8 cellular contexts compared by ENCODE assay signal in genomic region chr14:75249251-75249957, GRCh38. TPM values are rescaled to one million over a fixed set of nuclear protein-coding genes. Genes with fewer than 3 reads are reported as not detected.
DNase-seq lines count a peak whose midpoint lies in the region; ATAC-seq and TF ChIP-seq lines count a peak whose summit lies in the region.

No MANE protein-coding gene starts in this region.

- peaks cover 4% of the 10 kb centered on the region for H3K27me3 Mint-ChIP-seq in activated CD8-positive, alpha-beta T cell treated with anti-CD3 and anti-CD28 coated beads for 36 hours

- ATAC-seq in GM18517 (IDR thresholded peaks at IDR 0.05; ENCODE audit: unreplicated experiment) (peak; percentile 87), HG02642 (IDR thresholded peaks at IDR 0.05; ENCODE audit: poor library complexity, unreplicated experiment) (peak; percentile 88)
- peak; percentile 79 for ATAC-seq in activated CD8-positive, alpha-beta T cell treated with anti-CD3 and anti-CD28 coated beads for 36 hours

- POLR2A ChIA-PET in activated CD8-positive, alpha-beta T cell treated with anti-CD3 and anti-CD28 coated beads for 36 hours (lab: Charles Lee), result interaction anchor here (0.6 to 3.9 kb wide), 8 partner anchors 9 to 74 kb away, joined by 3 to 17 read pairs (median 4); no protein-coding TSS in a partner anchor

- H3K36me3 Mint-ChIP-seq in activated CD8-positive, alpha-beta T cell treated with anti-CD3 and anti-CD28 coated beads for 36 hours (ENCODE audit: low read depth), result no peaks in the 10 kb centered on the region

- peaks cover 57% of the 10 kb centered on the region for H3K4me1 Mint-ChIP-seq in activated CD8-positive, alpha-beta T cell treated with anti-CD3 and anti-CD28 coated beads for 36 hours (ENCODE audit: low read depth)

- H3K27ac Mint-ChIP-seq in activated CD8-positive, alpha-beta T cell treated with anti-CD3 and anti-CD28 coated beads for 36 hours, result peak overlapping the region; percentile 88

- DNase-seq in NCI-H2029 treated with DMSO at 0.1 percent for 48 hours (lab: John Stamatoyannopoulos, UW) (peak; percentile 42), islet precursor cell (peak; percentile 63), cortex of kidney (lab: John Stamatoyannopoulos, UW) (no peak), NOMO-1 (lab: John Stamatoyannopoulos, UW; ENCODE audit: unreplicated experiment in 2 of 2) (no peak)
- peak; percentile 96 for DNase-seq in activated CD8-positive, alpha-beta T cell treated with anti-CD3 and anti-CD28 coated beads for 36 hours
- DNase-seq in stimulated activated CD8-positive, alpha-beta memory T cell treated with anti-CD3 and anti-CD28 coated beads, Interleukin-7, amount 100 ng/mL, for 4 hours (ENCODE audit: low read depth in 2 of 2), result peak; percentile 74 to 82

- intact Hi-C loops in activated CD8-positive, alpha-beta T cell treated with anti-CD3 and anti-CD28 coated beads for 36 hours (cut with micrococcal nuclease), result loop anchor here (5.0 kb wide), 2 partner anchors 33 to 122 kb away; partner anchors contain the start of gene NEK9

- no peak for TF ChIP-seq CTCF in activated CD8-positive, alpha-beta T cell treated with anti-CD3 and anti-CD28 coated beads for 36 hours (IDR thresholded peaks at IDR 0.05)

- H3K4me3 Mint-ChIP-seq in activated CD8-positive, alpha-beta T cell treated with anti-CD3 and anti-CD28 coated beads for 36 hours, result peak overlapping the region; percentile 16

- CTCF ChIA-PET in activated CD8-positive, alpha-beta T cell treated with anti-CD3 and anti-CD28 coated beads for 36 hours (lab: Charles Lee), result interaction anchor here (0.6 to 2.6 kb wide), 7 partner anchors 11 to 123 kb away, joined by 3 to 9 read pairs (median 4); partner anchors contain the start of gene NEK9

- H3K9me3 Mint-ChIP-seq in activated CD8-positive, alpha-beta T cell treated with anti-CD3 and anti-CD28 coated beads for 36 hours, result no peaks in the 10 kb centered on the region

RNA-seq across cellular contexts. Expression of gene FOS, which starts 29.2 kb away (rescaled TPM):
- total RNA-seq in activated CD8-positive, alpha-beta T cell treated with anti-CD3 and anti-CD28 coated beads for 36 hours, result 10 to 100 TPM; 81.8 to 84.6 TPM

Comparison
In these comparisons a context has a peak if more than half of its experiments do, and no peak if none do; other contexts are left out.
1. DNase-seq: peak in NCI-H2029 treated with DMSO at 0.1 percent for 48 hours (single experiment), activated CD8-positive, alpha-beta T cell treated with anti-CD3 and anti-CD28 coated beads for 36 hours (single experiment), islet precursor cell (single experiment) and stimulated activated CD8-positive, alpha-beta memory T cell treated with anti-CD3 and anti-CD28 coated beads, Interleukin-7, amount 100 ng/mL, for 4 hours (2 of 2); none in cortex of kidney (single experiment) and NOMO-1 (0 of 2).
2. Peak in every context shown above with its lines, with median percentiles within 50 percentile points of each other: ATAC-seq.